ENCODE assay signal across 1 cellular context in genomic region chr11:59967677-59968394, GRCh38.
TF ChIP-seq lines count a peak whose summit lies in the region.

No MANE protein-coding gene starts in this region.

TF ChIP-seq in K562, 482 proteins besides CTCF, POLR2A, EP300 and RAD21 (continued from another document):
- TF ChIP-seq, protein P1, sequence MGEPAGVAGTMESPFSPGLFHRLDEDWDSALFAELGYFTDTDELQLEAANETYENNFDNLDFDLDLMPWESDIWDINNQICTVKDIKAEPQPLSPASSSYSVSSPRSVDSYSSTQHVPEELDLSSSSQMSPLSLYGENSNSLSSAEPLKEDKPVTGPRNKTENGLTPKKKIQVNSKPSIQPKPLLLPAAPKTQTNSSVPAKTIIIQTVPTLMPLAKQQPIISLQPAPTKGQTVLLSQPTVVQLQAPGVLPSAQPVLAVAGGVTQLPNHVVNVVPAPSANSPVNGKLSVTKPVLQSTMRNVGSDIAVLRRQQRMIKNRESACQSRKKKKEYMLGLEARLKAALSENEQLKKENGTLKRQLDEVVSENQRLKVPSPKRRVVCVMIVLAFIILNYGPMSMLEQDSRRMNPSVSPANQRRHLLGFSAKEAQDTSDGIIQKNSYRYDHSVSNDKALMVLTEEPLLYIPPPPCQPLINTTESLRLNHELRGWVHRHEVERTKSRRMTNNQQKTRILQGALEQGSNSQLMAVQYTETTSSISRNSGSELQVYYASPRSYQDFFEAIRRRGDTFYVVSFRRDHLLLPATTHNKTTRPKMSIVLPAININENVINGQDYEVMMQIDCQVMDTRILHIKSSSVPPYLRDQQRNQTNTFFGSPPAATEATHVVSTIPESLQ (CRISPR knock-in tag; IDR thresholded peaks at IDR 0.05): no peak
- TF ChIP-seq ZNF134 (CRISPR knock-in tag; conservative IDR thresholded peaks at IDR 0.05): no peak
- no peak for TF ChIP-seq ZFPM2 (CRISPR knock-in tag; IDR thresholded peaks at IDR 0.05)
- TF ChIP-seq, protein P2, sequence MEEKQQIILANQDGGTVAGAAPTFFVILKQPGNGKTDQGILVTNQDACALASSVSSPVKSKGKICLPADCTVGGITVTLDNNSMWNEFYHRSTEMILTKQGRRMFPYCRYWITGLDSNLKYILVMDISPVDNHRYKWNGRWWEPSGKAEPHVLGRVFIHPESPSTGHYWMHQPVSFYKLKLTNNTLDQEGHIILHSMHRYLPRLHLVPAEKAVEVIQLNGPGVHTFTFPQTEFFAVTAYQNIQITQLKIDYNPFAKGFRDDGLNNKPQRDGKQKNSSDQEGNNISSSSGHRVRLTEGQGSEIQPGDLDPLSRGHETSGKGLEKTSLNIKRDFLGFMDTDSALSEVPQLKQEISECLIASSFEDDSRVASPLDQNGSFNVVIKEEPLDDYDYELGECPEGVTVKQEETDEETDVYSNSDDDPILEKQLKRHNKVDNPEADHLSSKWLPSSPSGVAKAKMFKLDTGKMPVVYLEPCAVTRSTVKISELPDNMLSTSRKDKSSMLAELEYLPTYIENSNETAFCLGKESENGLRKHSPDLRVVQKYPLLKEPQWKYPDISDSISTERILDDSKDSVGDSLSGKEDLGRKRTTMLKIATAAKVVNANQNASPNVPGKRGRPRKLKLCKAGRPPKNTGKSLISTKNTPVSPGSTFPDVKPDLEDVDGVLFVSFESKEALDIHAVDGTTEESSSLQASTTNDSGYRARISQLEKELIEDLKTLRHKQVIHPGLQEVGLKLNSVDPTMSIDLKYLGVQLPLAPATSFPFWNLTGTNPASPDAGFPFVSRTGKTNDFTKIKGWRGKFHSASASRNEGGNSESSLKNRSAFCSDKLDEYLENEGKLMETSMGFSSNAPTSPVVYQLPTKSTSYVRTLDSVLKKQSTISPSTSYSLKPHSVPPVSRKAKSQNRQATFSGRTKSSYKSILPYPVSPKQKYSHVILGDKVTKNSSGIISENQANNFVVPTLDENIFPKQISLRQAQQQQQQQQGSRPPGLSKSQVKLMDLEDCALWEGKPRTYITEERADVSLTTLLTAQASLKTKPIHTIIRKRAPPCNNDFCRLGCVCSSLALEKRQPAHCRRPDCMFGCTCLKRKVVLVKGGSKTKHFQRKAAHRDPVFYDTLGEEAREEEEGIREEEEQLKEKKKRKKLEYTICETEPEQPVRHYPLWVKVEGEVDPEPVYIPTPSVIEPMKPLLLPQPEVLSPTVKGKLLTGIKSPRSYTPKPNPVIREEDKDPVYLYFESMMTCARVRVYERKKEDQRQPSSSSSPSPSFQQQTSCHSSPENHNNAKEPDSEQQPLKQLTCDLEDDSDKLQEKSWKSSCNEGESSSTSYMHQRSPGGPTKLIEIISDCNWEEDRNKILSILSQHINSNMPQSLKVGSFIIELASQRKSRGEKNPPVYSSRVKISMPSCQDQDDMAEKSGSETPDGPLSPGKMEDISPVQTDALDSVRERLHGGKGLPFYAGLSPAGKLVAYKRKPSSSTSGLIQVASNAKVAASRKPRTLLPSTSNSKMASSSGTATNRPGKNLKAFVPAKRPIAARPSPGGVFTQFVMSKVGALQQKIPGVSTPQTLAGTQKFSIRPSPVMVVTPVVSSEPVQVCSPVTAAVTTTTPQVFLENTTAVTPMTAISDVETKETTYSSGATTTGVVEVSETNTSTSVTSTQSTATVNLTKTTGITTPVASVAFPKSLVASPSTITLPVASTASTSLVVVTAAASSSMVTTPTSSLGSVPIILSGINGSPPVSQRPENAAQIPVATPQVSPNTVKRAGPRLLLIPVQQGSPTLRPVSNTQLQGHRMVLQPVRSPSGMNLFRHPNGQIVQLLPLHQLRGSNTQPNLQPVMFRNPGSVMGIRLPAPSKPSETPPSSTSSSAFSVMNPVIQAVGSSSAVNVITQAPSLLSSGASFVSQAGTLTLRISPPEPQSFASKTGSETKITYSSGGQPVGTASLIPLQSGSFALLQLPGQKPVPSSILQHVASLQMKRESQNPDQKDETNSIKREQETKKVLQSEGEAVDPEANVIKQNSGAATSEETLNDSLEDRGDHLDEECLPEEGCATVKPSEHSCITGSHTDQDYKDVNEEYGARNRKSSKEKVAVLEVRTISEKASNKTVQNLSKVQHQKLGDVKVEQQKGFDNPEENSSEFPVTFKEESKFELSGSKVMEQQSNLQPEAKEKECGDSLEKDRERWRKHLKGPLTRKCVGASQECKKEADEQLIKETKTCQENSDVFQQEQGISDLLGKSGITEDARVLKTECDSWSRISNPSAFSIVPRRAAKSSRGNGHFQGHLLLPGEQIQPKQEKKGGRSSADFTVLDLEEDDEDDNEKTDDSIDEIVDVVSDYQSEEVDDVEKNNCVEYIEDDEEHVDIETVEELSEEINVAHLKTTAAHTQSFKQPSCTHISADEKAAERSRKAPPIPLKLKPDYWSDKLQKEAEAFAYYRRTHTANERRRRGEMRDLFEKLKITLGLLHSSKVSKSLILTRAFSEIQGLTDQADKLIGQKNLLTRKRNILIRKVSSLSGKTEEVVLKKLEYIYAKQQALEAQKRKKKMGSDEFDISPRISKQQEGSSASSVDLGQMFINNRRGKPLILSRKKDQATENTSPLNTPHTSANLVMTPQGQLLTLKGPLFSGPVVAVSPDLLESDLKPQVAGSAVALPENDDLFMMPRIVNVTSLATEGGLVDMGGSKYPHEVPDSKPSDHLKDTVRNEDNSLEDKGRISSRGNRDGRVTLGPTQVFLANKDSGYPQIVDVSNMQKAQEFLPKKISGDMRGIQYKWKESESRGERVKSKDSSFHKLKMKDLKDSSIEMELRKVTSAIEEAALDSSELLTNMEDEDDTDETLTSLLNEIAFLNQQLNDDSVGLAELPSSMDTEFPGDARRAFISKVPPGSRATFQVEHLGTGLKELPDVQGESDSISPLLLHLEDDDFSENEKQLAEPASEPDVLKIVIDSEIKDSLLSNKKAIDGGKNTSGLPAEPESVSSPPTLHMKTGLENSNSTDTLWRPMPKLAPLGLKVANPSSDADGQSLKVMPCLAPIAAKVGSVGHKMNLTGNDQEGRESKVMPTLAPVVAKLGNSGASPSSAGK (IDR thresholded peaks at IDR 0.05): no peak
- TF ChIP-seq SRF (CRISPR knock-in tag; IDR thresholded peaks at IDR 0.05): no peak
- no peak for TF ChIP-seq RBM22 (IDR thresholded peaks at IDR 0.05; ENCODE audit: low read depth, low read length, poor library complexity, severe bottlenecking)
- no peak for TF ChIP-seq STAG1 (CRISPR knock-in tag; IDR thresholded peaks at IDR 0.05; ENCODE audit: borderline replicate concordance)
- no peak for TF ChIP-seq TFAM (CRISPR knock-in tag; conservative IDR thresholded peaks at IDR 0.05)
- peak; percentile 83 for TF ChIP-seq ZEB2 (IDR thresholded peaks at IDR 0.05)
- TF ChIP-seq MYNN (IDR thresholded peaks at IDR 0.05): peak; percentile 67; the same call in 1 of the 2 replicates
- TF ChIP-seq MYNN (CRISPR knock-in tag; IDR thresholded peaks at IDR 0.05): no peak
- TF ChIP-seq FOXM1 (IDR thresholded peaks at IDR 0.05; ENCODE audit: low read depth): peak; percentile 90
- no peak for TF ChIP-seq FOXM1 (CRISPR knock-in tag; IDR thresholded peaks at IDR 0.05; ENCODE audit: low read depth)
- TF ChIP-seq GTF3C2 (IDR thresholded peaks at IDR 0.05; ENCODE audit: borderline replicate concordance, extremely low read depth, insufficient read length): no peak
- no peak for TF ChIP-seq TCFL5 (CRISPR knock-in tag; conservative IDR thresholded peaks at IDR 0.05)
- TF ChIP-seq ZNF77 (CRISPR knock-in tag; IDR thresholded peaks at IDR 0.05): no peak
- no peak for TF ChIP-seq KAT7 (CRISPR knock-in tag; IDR thresholded peaks at IDR 0.05; ENCODE audit: borderline replicate concordance)
- no peak for TF ChIP-seq TEAD1 (CRISPR knock-in tag; IDR thresholded peaks at IDR 0.05)
- TF ChIP-seq ERF (CRISPR knock-in tag; IDR thresholded peaks at IDR 0.05): no peak
- no peak for TF ChIP-seq CBFB (CRISPR knock-in tag; IDR thresholded peaks at IDR 0.05)
- TF ChIP-seq DPF2 (IDR thresholded peaks at IDR 0.05): peak; percentile 87
- peak; percentile 94 for TF ChIP-seq CTBP1 (IDR thresholded peaks at IDR 0.05; ENCODE audit: borderline replicate concordance)
- no peak for TF ChIP-seq KAT2B (IDR thresholded peaks at IDR 0.05; ENCODE audit: low read depth, low read length)
- no peak for TF ChIP-seq SUPT5H (IDR thresholded peaks at IDR 0.05)
- TF ChIP-seq BMI1 (IDR thresholded peaks at IDR 0.05; ENCODE audit: low read length): no peak
- no peak for TF ChIP-seq CHD4 (IDR thresholded peaks at IDR 0.05; ENCODE audit: insufficient read depth, insufficient replicate concordance, low read depth, low read length, poor library complexity, severe bottlenecking)
- no peak for TF ChIP-seq USF1 (CRISPR knock-in tag; IDR thresholded peaks at IDR 0.05)
- TF ChIP-seq TAL1 (IDR thresholded peaks at IDR 0.05): peak; percentile 95
- no peak for TF ChIP-seq ZBTB26 (CRISPR knock-in tag; IDR thresholded peaks at IDR 0.05)
- no peak for TF ChIP-seq ZNF277 (CRISPR knock-in tag; IDR thresholded peaks at IDR 0.05; ENCODE audit: borderline replicate concordance)
- TF ChIP-seq ZBTB49 (CRISPR knock-in tag; IDR thresholded peaks at IDR 0.05; ENCODE audit: borderline replicate concordance): no peak
- TF ChIP-seq ZNF79 (CRISPR knock-in tag; IDR thresholded peaks at IDR 0.05; ENCODE audit: low read depth): no peak
- TF ChIP-seq JUN (IDR thresholded peaks at IDR 0.05; ENCODE audit: borderline replicate concordance, low read depth, low read length): peak; percentile 67; the same call in 1 of the 2 replicates
- TF ChIP-seq JUN (CRISPR knock-in tag; IDR thresholded peaks at IDR 0.05; ENCODE audit: borderline replicate concordance): no peak
- peak; percentile 93 for TF ChIP-seq SOX6 (IDR thresholded peaks at IDR 0.05)
- peak; percentile 94 for TF ChIP-seq PML (IDR thresholded peaks at IDR 0.05; ENCODE audit: low read length)
- TF ChIP-seq, protein P3, sequence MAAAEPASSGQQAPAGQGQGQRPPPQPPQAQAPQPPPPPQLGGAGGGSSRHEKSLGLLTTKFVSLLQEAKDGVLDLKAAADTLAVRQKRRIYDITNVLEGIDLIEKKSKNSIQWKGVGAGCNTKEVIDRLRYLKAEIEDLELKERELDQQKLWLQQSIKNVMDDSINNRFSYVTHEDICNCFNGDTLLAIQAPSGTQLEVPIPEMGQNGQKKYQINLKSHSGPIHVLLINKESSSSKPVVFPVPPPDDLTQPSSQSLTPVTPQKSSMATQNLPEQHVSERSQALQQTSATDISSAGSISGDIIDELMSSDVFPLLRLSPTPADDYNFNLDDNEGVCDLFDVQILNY (CRISPR knock-in tag; IDR thresholded peaks at IDR 0.05): no peak
